In the genomic region with DNA sequence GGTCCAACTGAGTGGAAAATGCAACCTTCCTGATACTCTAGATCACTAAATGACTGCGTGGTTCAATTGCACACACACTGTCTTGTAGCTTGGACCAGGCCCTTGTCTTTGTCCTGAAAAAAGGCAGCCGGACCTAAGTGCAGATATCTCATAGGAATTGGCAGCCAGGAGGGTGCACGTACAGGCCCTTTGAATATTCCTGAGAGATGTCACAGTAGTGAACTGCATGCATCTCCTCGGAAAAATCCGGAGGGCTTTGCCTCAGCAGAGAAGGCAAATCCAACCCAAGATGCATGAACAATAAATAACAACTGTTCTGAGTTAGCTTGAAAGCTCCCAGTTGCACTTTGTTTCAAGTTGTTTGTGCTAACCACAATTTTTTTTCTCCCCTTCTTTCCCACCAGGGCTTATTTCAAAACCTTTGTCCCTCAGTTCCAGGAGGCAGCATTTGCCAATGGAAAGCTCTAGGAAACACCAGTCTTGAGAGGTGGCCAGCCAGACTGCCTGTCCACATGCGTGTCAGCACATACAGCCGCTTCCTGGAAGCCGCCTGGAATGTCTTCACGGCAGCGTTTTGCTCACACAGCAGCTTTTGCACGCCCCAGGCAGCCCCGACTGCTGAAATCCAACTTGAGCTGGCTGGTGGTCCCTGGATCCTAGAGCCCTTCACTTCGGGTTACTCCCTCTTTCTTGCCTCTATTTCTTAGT, we compare ENCODE assay signal across 7 cellular contexts. TPM values are rescaled to one million over a fixed set of nuclear protein-coding genes. Genes with fewer than 3 reads are reported as not detected.
A peak's percentile ranks its signal among the peaks of the same experiment; 100 is the strongest.
DNase-seq lines count a peak whose midpoint lies in the region; ATAC-seq and TF ChIP-seq lines count a peak whose summit lies in the region.

No MANE protein-coding gene starts in this region.

- ATAC-seq in HG02884 (IDR thresholded peaks at IDR 0.05; ENCODE audit: unreplicated experiment): no peak
- no peak for ATAC-seq in GM19455 (IDR thresholded peaks at IDR 0.05; ENCODE audit: unreplicated experiment)

- TF ChIP-seq CTCF in epithelial cell of esophagus (IDR thresholded peaks at IDR 0.05; ENCODE audit: insufficient read depth, low read depth, low read length, missing control alignments): no peak

- peak; percentile 55 for DNase-seq in NCI-H226
- DNase-seq in epithelial cell of esophagus (ENCODE audit: low read depth): peak; percentile 69
- DNase-seq in mucosa of gallbladder (ENCODE audit: low spot score): peak; percentile 80
- peak; percentile 80 for DNase-seq in ureter (ENCODE audit: low spot score)
- no peak for DNase-seq in Ammon's horn (ENCODE audit: low spot score)

- H3K4me3 ChIP-seq in epithelial cell of esophagus (ENCODE audit: low read length): no peak overlapping the region

RNA-seq across cellular contexts. Expression of a gene that starts 54.5 kb away (rescaled TPM):
- total RNA-seq in mucosa of gallbladder (162 TPM), ureter (259 TPM)
